ENCODE assay signal across 1 cellular context in the genomic region with DNA sequence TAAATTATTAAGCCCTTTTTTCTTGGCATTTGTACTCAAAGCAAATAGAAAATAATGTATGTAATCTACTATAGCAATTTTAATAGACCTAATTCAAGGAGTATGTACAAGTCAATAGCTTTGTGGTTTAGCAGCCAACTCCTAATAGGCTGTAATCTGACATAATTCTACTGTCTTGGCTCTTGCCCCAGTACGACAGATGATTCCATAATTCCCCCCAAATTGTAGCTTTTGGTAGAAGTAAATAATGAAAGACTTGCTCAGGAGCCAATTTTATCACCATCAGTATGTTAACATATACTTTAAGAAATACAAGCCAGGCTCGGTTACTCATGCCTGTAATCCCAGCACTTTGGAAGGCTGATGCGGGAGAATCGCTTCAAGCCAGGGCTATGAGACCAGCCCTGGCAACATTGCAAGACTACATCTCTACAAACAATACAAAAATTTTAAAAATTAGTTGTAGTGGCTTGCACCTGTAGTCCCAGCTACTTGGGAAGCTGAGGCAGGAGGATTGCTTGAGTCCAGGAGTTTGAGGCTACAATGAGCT.
TF ChIP-seq lines count a peak whose summit lies in the region.

No MANE protein-coding gene starts in this region.

TF ChIP-seq in IMR-90, 13 proteins besides CTCF, POLR2A, EP300 and RAD21 (continued from another document):
- TF ChIP-seq CHD1 (IDR thresholded peaks at IDR 0.05; ENCODE audit: low read depth, low read length) = no peak
- no peak for TF ChIP-seq NFE2L2 (IDR thresholded peaks at IDR 0.05; ENCODE audit: low read depth, low read length)
- TF ChIP-seq CEBPB (IDR thresholded peaks at IDR 0.05; ENCODE audit: low read depth, low read length) = no peak
- TF ChIP-seq RFX5 (IDR thresholded peaks at IDR 0.05; ENCODE audit: low read depth, low read length) = no peak
- TF ChIP-seq, protein P1, sequence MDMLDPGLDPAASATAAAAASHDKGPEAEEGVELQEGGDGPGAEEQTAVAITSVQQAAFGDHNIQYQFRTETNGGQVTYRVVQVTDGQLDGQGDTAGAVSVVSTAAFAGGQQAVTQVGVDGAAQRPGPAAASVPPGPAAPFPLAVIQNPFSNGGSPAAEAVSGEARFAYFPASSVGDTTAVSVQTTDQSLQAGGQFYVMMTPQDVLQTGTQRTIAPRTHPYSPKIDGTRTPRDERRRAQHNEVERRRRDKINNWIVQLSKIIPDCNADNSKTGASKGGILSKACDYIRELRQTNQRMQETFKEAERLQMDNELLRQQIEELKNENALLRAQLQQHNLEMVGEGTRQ (IDR thresholded peaks at IDR 0.05; ENCODE audit: low read depth, low read length) = no peak
- TF ChIP-seq MXI1 (IDR thresholded peaks at IDR 0.05; ENCODE audit: borderline replicate concordance, low read depth, low read length) = no peak
- no peak for TF ChIP-seq MAFK (IDR thresholded peaks at IDR 0.05; ENCODE audit: low read depth, low read length)
- TF ChIP-seq BHLHE40 (IDR thresholded peaks at IDR 0.05; ENCODE audit: low read depth, low read length) = no peak
- TF ChIP-seq SMC3 (IDR thresholded peaks at IDR 0.05; ENCODE audit: low read depth, low read length) = no peak
- TF ChIP-seq, protein P2, sequence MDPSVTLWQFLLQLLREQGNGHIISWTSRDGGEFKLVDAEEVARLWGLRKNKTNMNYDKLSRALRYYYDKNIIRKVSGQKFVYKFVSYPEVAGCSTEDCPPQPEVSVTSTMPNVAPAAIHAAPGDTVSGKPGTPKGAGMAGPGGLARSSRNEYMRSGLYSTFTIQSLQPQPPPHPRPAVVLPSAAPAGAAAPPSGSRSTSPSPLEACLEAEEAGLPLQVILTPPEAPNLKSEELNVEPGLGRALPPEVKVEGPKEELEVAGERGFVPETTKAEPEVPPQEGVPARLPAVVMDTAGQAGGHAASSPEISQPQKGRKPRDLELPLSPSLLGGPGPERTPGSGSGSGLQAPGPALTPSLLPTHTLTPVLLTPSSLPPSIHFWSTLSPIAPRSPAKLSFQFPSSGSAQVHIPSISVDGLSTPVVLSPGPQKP (IDR thresholded peaks at IDR 0.05; ENCODE audit: borderline replicate concordance, low read depth, low read length) = no peak
